In genomic region chr17:50148226-50149098, GRCh38 we compare ENCODE assay signal across 1 cellular context.
TF ChIP-seq lines count a peak whose summit lies in the region.

No MANE protein-coding gene starts in this region.

TF ChIP-seq in K562, 482 proteins besides CTCF, POLR2A, EP300 and RAD21 (continues in another document):
- TF ChIP-seq MYNN (IDR thresholded peaks at IDR 0.05) (no peak), MYNN (CRISPR knock-in tag; IDR thresholded peaks at IDR 0.05) (no peak), SREBF2 (CRISPR knock-in tag; IDR thresholded peaks at IDR 0.05) (no peak), EP400 (IDR thresholded peaks at IDR 0.05) (peak; percentile 28; the same call in 1 of the 2 replicates), RBFOX2 (IDR thresholded peaks at IDR 0.05; ENCODE audit: low read depth, low read length) (peak; percentile 53), ZBTB17 (CRISPR knock-in tag; IDR thresholded peaks at IDR 0.05) (no peak), GATAD2B (IDR thresholded peaks at IDR 0.05; ENCODE audit: borderline replicate concordance) (no peak), SRSF3 (IDR thresholded peaks at IDR 0.05; ENCODE audit: insufficient read depth, low read length) (no peak), PRMT5 (CRISPR knock-in tag; IDR thresholded peaks at IDR 0.05) (no peak), POLR2G (IDR thresholded peaks at IDR 0.05; ENCODE audit: low read depth, low read length) (0 out of 2 replicates have a peak, but pooled peaks have one; percentile 9), ZHX1 (conservative IDR thresholded peaks at IDR 0.05; ENCODE audit: low read length) (no peak), TFAP4 (CRISPR knock-in tag; IDR thresholded peaks at IDR 0.05; ENCODE audit: borderline replicate concordance) (peak; percentile 78), FOSL1 (tag; conservative IDR thresholded peaks at IDR 0.05) (no peak), SP1 (CRISPR knock-in tag; IDR thresholded peaks at IDR 0.05) (0 out of 2 replicates have a peak, but pooled peaks have one; percentile 27), RAD51 (IDR thresholded peaks at IDR 0.05; ENCODE audit: borderline replicate concordance, low read depth) (peak; percentile 34; the same call in 1 of the 2 replicates), STAT5A (IDR thresholded peaks at IDR 0.05; ENCODE audit: borderline replicate concordance, low read length) (no peak), BHLHE40 (IDR thresholded peaks at IDR 0.05; ENCODE audit: low read length) (0 out of 2 replicates have a peak, but pooled peaks have one; percentile 5), TBP (optimal IDR thresholded peaks at IDR 0.05; ENCODE audit: low read depth, low read length) (no peak), ZNF232 (CRISPR knock-in tag; IDR thresholded peaks at IDR 0.05) (no peak), ZNF311 (CRISPR knock-in tag; IDR thresholded peaks at IDR 0.05) (no peak), CCAR2 (IDR thresholded peaks at IDR 0.05; ENCODE audit: low read depth, low read length) (no peak), TEAD4 (IDR thresholded peaks at IDR 0.05; ENCODE audit: low read length) (peak; percentile 51), TEAD4 (CRISPR knock-in tag; IDR thresholded peaks at IDR 0.05; ENCODE audit: borderline replicate concordance) (no peak), USF2 (CRISPR knock-in tag; IDR thresholded peaks at IDR 0.05) (peak; percentile 48), FOS (IDR thresholded peaks at IDR 0.05; ENCODE audit: extremely low read depth, insufficient read length) (no peak), ZNF217 (CRISPR knock-in tag; IDR thresholded peaks at IDR 0.05) (no peak), ILK (tag; IDR thresholded peaks at IDR 0.05; ENCODE audit: borderline replicate concordance, low read depth) (no peak), C11orf30 (IDR thresholded peaks at IDR 0.05; ENCODE audit: low read depth) (no peak), SPI1 (IDR thresholded peaks at IDR 0.05; ENCODE audit: borderline replicate concordance, low read depth, low read length) (peak; percentile 75), MAX (CRISPR knock-in tag; IDR thresholded peaks at IDR 0.05) (peak; percentile 16; the same call in 1 of the 2 replicates), SAFB2 (IDR thresholded peaks at IDR 0.05; ENCODE audit: borderline replicate concordance, low read depth, low read length, severe bottlenecking) (no peak), ZNF3 (CRISPR knock-in tag; IDR thresholded peaks at IDR 0.05) (no peak), HLTF (IDR thresholded peaks at IDR 0.05) (no peak), SIN3A (IDR thresholded peaks at IDR 0.05; ENCODE audit: borderline replicate concordance in 2 of 2, control insufficient read depth in 1 of 2, low read depth in 2 of 2, low read length in 2 of 2) (peak; percentile 50 to 90; a peak in 1 of 4 replicates), PHF21A (IDR thresholded peaks at IDR 0.05; ENCODE audit: borderline replicate concordance, low read depth) (no peak), EGR1 (conservative IDR thresholded peaks at IDR 0.05) (peak; percentile 54), SREBF1 (IDR thresholded peaks at IDR 0.05; ENCODE audit: borderline replicate concordance, low read depth, low read length) (no peak), TEAD2 (tag; IDR thresholded peaks at IDR 0.05) (0 out of 2 replicates have a peak, but pooled peaks have one; percentile 30), RBBP5 (IDR thresholded peaks at IDR 0.05; ENCODE audit: borderline replicate concordance, insufficient read depth, low read length, poor library complexity, severe bottlenecking) (peak; percentile 53), MXI1 (IDR thresholded peaks at IDR 0.05; ENCODE audit: low read depth, low read length) (no peak), TEAD1 (CRISPR knock-in tag; IDR thresholded peaks at IDR 0.05) (peak; percentile 30 to 69; a peak in 1 of 4 replicates), ZNF197 (CRISPR knock-in tag; IDR thresholded peaks at IDR 0.05; ENCODE audit: low read depth) (peak; percentile 38; the same call in 1 of the 2 replicates), RBM34 (IDR thresholded peaks at IDR 0.05; ENCODE audit: borderline replicate concordance, insufficient read depth, low read length) (no peak), DPF2 (IDR thresholded peaks at IDR 0.05) (no peak), KDM2B (CRISPR knock-in tag; IDR thresholded peaks at IDR 0.05) (no peak), TCF7L2 (IDR thresholded peaks at IDR 0.05; ENCODE audit: low read depth, low read length) (no peak)
- TF ChIP-seq, protein P1, sequence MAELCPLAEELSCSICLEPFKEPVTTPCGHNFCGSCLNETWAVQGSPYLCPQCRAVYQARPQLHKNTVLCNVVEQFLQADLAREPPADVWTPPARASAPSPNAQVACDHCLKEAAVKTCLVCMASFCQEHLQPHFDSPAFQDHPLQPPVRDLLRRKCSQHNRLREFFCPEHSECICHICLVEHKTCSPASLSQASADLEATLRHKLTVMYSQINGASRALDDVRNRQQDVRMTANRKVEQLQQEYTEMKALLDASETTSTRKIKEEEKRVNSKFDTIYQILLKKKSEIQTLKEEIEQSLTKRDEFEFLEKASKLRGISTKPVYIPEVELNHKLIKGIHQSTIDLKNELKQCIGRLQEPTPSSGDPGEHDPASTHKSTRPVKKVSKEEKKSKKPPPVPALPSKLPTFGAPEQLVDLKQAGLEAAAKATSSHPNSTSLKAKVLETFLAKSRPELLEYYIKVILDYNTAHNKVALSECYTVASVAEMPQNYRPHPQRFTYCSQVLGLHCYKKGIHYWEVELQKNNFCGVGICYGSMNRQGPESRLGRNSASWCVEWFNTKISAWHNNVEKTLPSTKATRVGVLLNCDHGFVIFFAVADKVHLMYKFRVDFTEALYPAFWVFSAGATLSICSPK (IDR thresholded peaks at IDR 0.05; ENCODE audit: borderline replicate concordance), result no peak
- TF ChIP-seq, protein P2, sequence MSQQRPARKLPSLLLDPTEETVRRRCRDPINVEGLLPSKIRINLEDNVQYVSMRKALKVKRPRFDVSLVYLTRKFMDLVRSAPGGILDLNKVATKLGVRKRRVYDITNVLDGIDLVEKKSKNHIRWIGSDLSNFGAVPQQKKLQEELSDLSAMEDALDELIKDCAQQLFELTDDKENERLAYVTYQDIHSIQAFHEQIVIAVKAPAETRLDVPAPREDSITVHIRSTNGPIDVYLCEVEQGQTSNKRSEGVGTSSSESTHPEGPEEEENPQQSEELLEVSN (IDR thresholded peaks at IDR 0.05; ENCODE audit: borderline replicate concordance in 1 of 2, extremely low read depth in 1 of 2, insufficient read depth in 1 of 2, insufficient read length in 1 of 2, low read depth in 1 of 2, low read length in 1 of 2, poor library complexity in 1 of 2, severe bottlenecking in 1 of 2), result peak in 1 of 2 experiments; percentile 28
- TF ChIP-seq, protein P3, sequence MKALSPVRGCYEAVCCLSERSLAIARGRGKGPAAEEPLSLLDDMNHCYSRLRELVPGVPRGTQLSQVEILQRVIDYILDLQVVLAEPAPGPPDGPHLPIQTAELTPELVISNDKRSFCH (CRISPR knock-in tag; IDR thresholded peaks at IDR 0.05), result no peak
- TF ChIP-seq, protein P3 (tag; IDR thresholded peaks at IDR 0.05), result no peak
- TF ChIP-seq, protein P4, sequence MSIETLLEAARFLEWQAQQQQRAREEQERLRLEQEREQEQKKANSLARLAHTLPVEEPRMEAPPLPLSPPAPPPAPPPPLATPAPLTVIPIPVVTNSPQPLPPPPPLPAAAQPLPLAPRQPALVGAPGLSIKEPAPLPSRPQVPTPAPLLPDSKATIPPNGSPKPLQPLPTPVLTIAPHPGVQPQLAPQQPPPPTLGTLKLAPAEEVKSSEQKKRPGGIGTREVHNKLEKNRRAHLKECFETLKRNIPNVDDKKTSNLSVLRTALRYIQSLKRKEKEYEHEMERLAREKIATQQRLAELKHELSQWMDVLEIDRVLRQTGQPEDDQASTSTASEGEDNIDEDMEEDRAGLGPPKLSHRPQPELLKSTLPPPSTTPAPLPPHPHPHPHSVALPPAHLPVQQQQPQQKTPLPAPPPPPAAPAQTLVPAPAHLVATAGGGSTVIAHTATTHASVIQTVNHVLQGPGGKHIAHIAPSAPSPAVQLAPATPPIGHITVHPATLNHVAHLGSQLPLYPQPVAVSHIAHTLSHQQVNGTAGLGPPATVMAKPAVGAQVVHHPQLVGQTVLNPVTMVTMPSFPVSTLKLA (conservative IDR thresholded peaks at IDR 0.05), result peak; percentile 67 to 76; a peak in 3 of 4 replicates
- TF ChIP-seq, protein P5, sequence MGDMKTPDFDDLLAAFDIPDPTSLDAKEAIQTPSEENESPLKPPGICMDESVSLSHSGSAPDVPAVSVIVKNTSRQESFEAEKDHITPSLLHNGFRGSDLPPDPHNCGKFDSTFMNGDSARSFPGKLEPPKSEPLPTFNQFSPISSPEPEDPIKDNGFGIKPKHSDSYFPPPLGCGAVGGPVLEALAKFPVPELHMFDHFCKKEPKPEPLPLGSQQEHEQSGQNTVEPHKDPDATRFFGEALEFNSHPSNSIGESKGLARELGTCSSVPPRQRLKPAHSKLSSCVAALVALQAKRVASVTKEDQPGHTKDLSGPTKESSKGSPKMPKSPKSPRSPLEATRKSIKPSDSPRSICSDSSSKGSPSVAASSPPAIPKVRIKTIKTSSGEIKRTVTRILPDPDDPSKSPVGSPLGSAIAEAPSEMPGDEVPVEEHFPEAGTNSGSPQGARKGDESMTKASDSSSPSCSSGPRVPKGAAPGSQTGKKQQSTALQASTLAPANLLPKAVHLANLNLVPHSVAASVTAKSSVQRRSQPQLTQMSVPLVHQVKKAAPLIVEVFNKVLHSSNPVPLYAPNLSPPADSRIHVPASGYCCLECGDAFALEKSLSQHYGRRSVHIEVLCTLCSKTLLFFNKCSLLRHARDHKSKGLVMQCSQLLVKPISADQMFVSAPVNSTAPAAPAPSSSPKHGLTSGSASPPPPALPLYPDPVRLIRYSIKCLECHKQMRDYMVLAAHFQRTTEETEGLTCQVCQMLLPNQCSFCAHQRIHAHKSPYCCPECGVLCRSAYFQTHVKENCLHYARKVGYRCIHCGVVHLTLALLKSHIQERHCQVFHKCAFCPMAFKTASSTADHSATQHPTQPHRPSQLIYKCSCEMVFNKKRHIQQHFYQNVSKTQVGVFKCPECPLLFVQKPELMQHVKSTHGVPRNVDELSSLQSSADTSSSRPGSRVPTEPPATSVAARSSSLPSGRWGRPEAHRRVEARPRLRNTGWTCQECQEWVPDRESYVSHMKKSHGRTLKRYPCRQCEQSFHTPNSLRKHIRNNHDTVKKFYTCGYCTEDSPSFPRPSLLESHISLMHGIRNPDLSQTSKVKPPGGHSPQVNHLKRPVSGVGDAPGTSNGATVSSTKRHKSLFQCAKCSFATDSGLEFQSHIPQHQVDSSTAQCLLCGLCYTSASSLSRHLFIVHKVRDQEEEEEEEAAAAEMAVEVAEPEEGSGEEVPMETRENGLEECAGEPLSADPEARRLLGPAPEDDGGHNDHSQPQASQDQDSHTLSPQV (IDR thresholded peaks at IDR 0.05), result no peak
- TF ChIP-seq, protein P6, sequence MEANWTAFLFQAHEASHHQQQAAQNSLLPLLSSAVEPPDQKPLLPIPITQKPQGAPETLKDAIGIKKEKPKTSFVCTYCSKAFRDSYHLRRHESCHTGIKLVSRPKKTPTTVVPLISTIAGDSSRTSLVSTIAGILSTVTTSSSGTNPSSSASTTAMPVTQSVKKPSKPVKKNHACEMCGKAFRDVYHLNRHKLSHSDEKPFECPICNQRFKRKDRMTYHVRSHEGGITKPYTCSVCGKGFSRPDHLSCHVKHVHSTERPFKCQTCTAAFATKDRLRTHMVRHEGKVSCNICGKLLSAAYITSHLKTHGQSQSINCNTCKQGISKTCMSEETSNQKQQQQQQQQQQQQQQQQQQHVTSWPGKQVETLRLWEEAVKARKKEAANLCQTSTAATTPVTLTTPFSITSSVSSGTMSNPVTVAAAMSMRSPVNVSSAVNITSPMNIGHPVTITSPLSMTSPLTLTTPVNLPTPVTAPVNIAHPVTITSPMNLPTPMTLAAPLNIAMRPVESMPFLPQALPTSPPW (CRISPR knock-in tag; IDR thresholded peaks at IDR 0.05), result peak; percentile 61; the same call in 1 of the 2 replicates
